Comparison of ENCODE assay signal across 8 cellular contexts in the genomic region with DNA sequence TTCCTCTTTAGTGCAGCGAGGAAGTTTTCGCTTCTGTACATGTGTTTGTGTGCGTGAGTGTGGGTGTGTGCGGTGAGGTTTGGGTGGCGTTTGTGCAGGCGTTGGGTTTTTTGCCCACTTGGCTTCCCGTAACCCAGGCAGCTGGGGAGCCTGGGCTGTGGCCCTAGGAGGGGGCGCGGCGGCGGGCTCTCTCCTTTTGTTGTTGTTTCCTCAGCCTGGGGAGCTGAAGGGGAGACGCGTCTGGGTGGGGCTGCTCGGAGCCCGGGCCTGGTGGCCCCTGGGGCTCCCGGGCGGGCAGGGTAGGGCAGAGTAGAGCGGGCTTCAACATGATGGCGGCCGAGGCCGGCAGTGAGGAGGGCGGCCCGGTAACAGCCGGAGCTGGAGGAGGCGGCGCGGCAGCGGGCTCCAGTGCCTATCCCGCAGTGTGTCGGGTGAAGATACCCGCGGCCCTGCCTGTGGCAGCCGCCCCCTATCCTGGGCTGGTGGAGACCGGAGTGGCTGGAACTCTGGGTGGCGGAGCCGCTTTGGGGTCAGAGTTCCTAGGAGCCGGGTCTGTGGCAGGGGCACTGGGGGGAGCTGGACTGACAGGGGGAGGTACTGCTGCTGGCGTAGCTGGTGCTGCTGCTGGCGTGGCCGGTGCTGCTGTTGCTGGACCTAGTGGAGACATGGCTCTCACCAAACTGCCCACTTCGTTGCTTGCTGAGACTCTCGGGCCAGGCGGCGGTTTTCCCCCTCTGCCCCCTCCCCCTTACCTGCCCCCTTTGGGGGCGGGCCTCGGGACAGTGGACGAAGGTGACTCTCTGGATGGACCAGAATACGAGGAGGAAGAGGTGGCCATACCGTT. TPM values are rescaled to one million over a fixed set of nuclear protein-coding genes. Genes with fewer than 3 reads are reported as not detected.
A peak's percentile ranks its signal among the peaks of the same experiment; 100 is the strongest.
DNase-seq lines count a peak whose midpoint lies in the region; ATAC-seq and TF ChIP-seq lines count a peak whose summit lies in the region.

No MANE protein-coding gene starts in this region.

- no TSS peak for BruUV-seq in A673 (replicated peaks; lab: Mats Ljungman, UMichigan)

- H3K4me1 ChIP-seq in A673 (ENCODE audit: insufficient read depth, low read length, poor library complexity, severe bottlenecking) (no peaks in the 10 kb centered on the region), mesodermal cell (ENCODE audit: control insufficient read depth, insufficient read depth, low read length, poor library complexity, severe bottlenecking) (no peaks in the 10 kb centered on the region)

- no peaks in the 10 kb centered on the region for H3K27me3 ChIP-seq in A673 (replicated peaks; ENCODE audit: insufficient read depth, low read depth, low read length, poor library complexity)

- H3K4me3 ChIP-seq in A673 (ENCODE audit: low read depth, low read length, poor library complexity, severe bottlenecking) (peak overlapping the region; percentile 97), mesodermal cell (ENCODE audit: extremely low read depth, insufficient read depth, low read length, poor library complexity, severe bottlenecking) (peak overlapping the region; percentile 95)

- no peaks in the 10 kb centered on the region for H3K9me3 Mint-ChIP-seq in endothelial cell (ENCODE audit: unreplicated experiment)

- H3K36me3 ChIP-seq in A673 (ENCODE audit: insufficient read depth, low read length, poor library complexity, severe bottlenecking) (no peaks in the 10 kb centered on the region), mesodermal cell (ENCODE audit: control insufficient read depth, insufficient read depth, low read length) (peaks cover 25% of the 10 kb centered on the region)

- 1 to 2% methylated on average over 27 to 29 of the region's 49 CpGs for WGBS in mesodermal cell (ENCODE audit: insufficient coverage in 2 of 2), 2 experiments

- H3K27ac Mint-ChIP-seq in endothelial cell (ENCODE audit: unreplicated experiment) = peak overlapping the region; percentile 91

- ATAC-seq in GM18511 (IDR thresholded peaks at IDR 0.05; ENCODE audit: unreplicated experiment) (peak; percentile 69), HG02973 (IDR thresholded peaks at IDR 0.05; ENCODE audit: unreplicated experiment) (peak; percentile 52)

- TF ChIP-seq CTCF in A673 (conservative IDR thresholded peaks at IDR 0.05; ENCODE audit: low read depth, low read length) = no peak
- no peak for TF ChIP-seq CTCF in endothelial cell (IDR thresholded peaks at IDR 0.05; ENCODE audit: unreplicated experiment)

- peak overlapping the region; percentile 99 for H3K4me3 Mint-ChIP-seq in endothelial cell (ENCODE audit: unreplicated experiment)

- DNase-seq in A673 (ENCODE audit: low spot score) (peak; percentile 71), NCI-H526 (lab: John Stamatoyannopoulos, UW) (peak; percentile 23 to 66), endothelial cell (ENCODE audit: low spot score) (peak; percentile 67)
- DNase-seq in activated CD8-positive, alpha-beta memory T cell treated with anti-CD3 and anti-CD28 coated beads, Interleukin-2, amount 50 U/mL, for 24 hours (ENCODE audit: extremely low read depth) = peak; percentile 49
- peak; percentile 52 to 53 for DNase-seq in stimulated activated CD8-positive, alpha-beta memory T cell treated with anti-CD3 and anti-CD28 coated beads, Interleukin-15, amount 100 ng/mL, for 4 hours (ENCODE audit: low read depth in 2 of 2)

- POLR2A ChIA-PET in A673 (lab: Charles Lee; ENCODE audit: low non-redundant PET) = interaction anchor here (0.6 kb wide), 2 partner anchors 73 to 81 kb away, joined by 4 to 9 read pairs; no protein-coding TSS in a partner anchor

- no peaks in the 10 kb centered on the region for H3K36me3 Mint-ChIP-seq in endothelial cell (ENCODE audit: low read depth, unreplicated experiment)

- H3K9me3 ChIP-seq in A673 (ENCODE audit: low read depth, low read length, poor library complexity, severe bottlenecking) = no peaks in the 10 kb centered on the region
- H3K9me3 ChIP-seq in mesodermal cell (ENCODE audit: control insufficient read depth, low read length) = no peaks in the 10 kb centered on the region

- peak overlapping the region; percentile 86 for H3K27ac ChIP-seq in A673 (ENCODE audit: low read depth, low read length, poor library complexity, severe bottlenecking)
- H3K27ac ChIP-seq in mesodermal cell (ENCODE audit: low read depth, low read length, severe bottlenecking) = peak overlapping the region; percentile 88

- H3K27me3 Mint-ChIP-seq in endothelial cell (ENCODE audit: unreplicated experiment) = peaks cover 10% of the 10 kb centered on the region

- H3K4me1 Mint-ChIP-seq in endothelial cell (ENCODE audit: unreplicated experiment) = peaks cover 20% of the 10 kb centered on the region

- intact Hi-C loops in A673 (cut with micrococcal nuclease; ENCODE audit: unreplicated experiment) = loop anchor here (10.0 kb wide), 1 partner anchor 194 kb away; no protein-coding TSS in a partner anchor

- CTCF ChIA-PET in A673 (lab: Charles Lee) = no interaction called here

RNA-seq across cellular contexts. Expression of gene RASA1, which starts 0.7 kb away (rescaled TPM):
- 34.2 and 35.4 TPM in 2 replicates for total RNA-seq in A673 (2021)
- 48.7 TPM for total RNA-seq in endothelial cell (ENCODE audit: unreplicated experiment)
- 52.0 TPM for polyA plus RNA-seq in mesodermal cell (2013, experiment 1 of 2)
- 55.1 TPM for polyA plus RNA-seq in mesodermal cell (2013, experiment 2 of 2)

Comparison
In these comparisons a context has a peak if more than half of its experiments do, and no peak if none do; other contexts are left out.
1. Peak in every context shown above with its lines: DNase-seq, ATAC-seq, H3K4me3 ChIP-seq and H3K27ac ChIP-seq.